In the genomic region with DNA sequence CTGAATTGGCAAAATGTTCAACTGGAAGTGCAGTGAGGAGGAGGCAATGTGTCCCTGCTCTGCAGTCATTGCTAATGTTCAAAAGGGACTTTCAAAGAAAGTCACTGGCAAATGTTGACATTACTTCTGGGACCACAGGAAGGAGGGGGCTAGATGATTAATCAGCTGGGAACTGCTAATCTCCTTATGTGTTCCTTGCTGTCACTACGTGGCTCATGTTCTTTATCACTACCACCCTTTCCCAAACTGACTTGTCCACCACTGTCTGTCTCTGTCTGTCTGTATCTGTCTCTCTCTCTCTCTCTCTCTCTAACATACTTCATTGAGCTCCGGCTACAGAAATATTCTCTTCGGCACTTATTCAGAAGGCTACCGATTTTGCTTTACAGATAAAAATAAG, we compare ENCODE assay signal across 1 cellular context.
TF ChIP-seq lines count a peak whose summit lies in the region.

No MANE protein-coding gene starts in this region.

TF ChIP-seq in K562, 482 proteins besides CTCF, POLR2A, EP300 and RAD21 (continued from another document and continues in another):
- TF ChIP-seq, protein P1, sequence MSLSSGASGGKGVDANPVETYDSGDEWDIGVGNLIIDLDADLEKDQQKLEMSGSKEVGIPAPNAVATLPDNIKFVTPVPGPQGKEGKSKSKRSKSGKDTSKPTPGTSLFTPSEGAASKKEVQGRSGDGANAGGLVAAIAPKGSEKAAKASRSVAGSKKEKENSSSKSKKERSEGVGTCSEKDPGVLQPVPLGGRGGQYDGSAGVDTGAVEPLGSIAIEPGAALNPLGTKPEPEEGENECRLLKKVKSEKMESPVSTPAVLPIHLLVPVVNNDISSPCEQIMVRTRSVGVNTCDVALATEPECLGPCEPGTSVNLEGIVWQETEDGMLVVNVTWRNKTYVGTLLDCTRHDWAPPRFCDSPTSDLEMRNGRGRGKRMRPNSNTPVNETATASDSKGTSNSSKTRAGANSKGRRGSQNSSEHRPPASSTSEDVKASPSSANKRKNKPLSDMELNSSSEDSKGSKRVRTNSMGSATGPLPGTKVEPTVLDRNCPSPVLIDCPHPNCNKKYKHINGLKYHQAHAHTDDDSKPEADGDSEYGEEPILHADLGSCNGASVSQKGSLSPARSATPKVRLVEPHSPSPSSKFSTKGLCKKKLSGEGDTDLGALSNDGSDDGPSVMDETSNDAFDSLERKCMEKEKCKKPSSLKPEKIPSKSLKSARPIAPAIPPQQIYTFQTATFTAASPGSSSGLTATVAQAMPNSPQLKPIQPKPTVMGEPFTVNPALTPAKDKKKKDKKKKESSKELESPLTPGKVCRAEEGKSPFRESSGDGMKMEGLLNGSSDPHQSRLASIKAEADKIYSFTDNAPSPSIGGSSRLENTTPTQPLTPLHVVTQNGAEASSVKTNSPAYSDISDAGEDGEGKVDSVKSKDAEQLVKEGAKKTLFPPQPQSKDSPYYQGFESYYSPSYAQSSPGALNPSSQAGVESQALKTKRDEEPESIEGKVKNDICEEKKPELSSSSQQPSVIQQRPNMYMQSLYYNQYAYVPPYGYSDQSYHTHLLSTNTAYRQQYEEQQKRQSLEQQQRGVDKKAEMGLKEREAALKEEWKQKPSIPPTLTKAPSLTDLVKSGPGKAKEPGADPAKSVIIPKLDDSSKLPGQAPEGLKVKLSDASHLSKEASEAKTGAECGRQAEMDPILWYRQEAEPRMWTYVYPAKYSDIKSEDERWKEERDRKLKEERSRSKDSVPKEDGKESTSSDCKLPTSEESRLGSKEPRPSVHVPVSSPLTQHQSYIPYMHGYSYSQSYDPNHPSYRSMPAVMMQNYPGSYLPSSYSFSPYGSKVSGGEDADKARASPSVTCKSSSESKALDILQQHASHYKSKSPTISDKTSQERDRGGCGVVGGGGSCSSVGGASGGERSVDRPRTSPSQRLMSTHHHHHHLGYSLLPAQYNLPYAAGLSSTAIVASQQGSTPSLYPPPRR (CRISPR knock-in tag; IDR thresholded peaks at IDR 0.05; ENCODE audit: borderline replicate concordance): no peak
- TF ChIP-seq HSF4 (CRISPR knock-in tag; IDR thresholded peaks at IDR 0.05; ENCODE audit: borderline replicate concordance) (no peak), HDAC2 (IDR thresholded peaks at IDR 0.05) (peak; percentile 46; the same call in 1 of the 2 replicates), BDP1 (IDR thresholded peaks at IDR 0.05; ENCODE audit: insufficient read depth, insufficient read length) (no peak), NONO (IDR thresholded peaks at IDR 0.05; ENCODE audit: low read depth in 2 of 2, low read length in 1 of 2) (no peak), HLTF (IDR thresholded peaks at IDR 0.05) (no peak), RAD51 (IDR thresholded peaks at IDR 0.05; ENCODE audit: borderline replicate concordance, low read depth) (no peak), ZNF561 (CRISPR knock-in tag; conservative IDR thresholded peaks at IDR 0.05) (no peak), ZNF133 (CRISPR knock-in tag; IDR thresholded peaks at IDR 0.05) (no peak), PCBP2 (IDR thresholded peaks at IDR 0.05; ENCODE audit: low read depth, low read length, poor library complexity, severe bottlenecking) (no peak), KLF16 (IDR thresholded peaks at IDR 0.05) (peak; percentile 31; the same call in 1 of the 2 replicates), TAF15 (IDR thresholded peaks at IDR 0.05; ENCODE audit: low read depth, low read length) (no peak), POLR2H (tag; IDR thresholded peaks at IDR 0.05; ENCODE audit: low read depth) (no peak), PTRF (tag; IDR thresholded peaks at IDR 0.05) (no peak), SUPT5H (IDR thresholded peaks at IDR 0.05) (no peak), SRSF9 (IDR thresholded peaks at IDR 0.05; ENCODE audit: borderline replicate concordance, low read depth, low read length) (no peak), ZNF696 (CRISPR knock-in tag; conservative IDR thresholded peaks at IDR 0.05) (no peak), ZNF12 (CRISPR knock-in tag; IDR thresholded peaks at IDR 0.05) (no peak), ZNF121 (CRISPR knock-in tag; conservative IDR thresholded peaks at IDR 0.05) (no peak), CXXC5 (CRISPR knock-in tag; IDR thresholded peaks at IDR 0.05) (peak; percentile 33; the same call in 1 of the 2 replicates), SLC30A9 (CRISPR knock-in tag; IDR thresholded peaks at IDR 0.05) (no peak), PCBP1 (IDR thresholded peaks at IDR 0.05; ENCODE audit: low read depth, low read length, poor library complexity, severe bottlenecking) (no peak), ARID1B (IDR thresholded peaks at IDR 0.05) (peak; percentile 88), SPI1 (IDR thresholded peaks at IDR 0.05; ENCODE audit: borderline replicate concordance, low read depth, low read length) (no peak), WHSC1 (IDR thresholded peaks at IDR 0.05; ENCODE audit: low read length) (no peak), MTA2 (IDR thresholded peaks at IDR 0.05; ENCODE audit: low read depth) (0 out of 2 replicates have a peak, but pooled peaks have one; percentile 49), TCFL5 (CRISPR knock-in tag; conservative IDR thresholded peaks at IDR 0.05) (no peak), PHB2 (IDR thresholded peaks at IDR 0.05; ENCODE audit: low read depth) (no peak), LEF1 (IDR thresholded peaks at IDR 0.05) (peak; percentile 57), SP1 (CRISPR knock-in tag; IDR thresholded peaks at IDR 0.05) (no peak), RCOR1 (IDR thresholded peaks at IDR 0.05; ENCODE audit: borderline replicate concordance in 1 of 2, low read depth in 2 of 2, low read length in 2 of 2) (peak in 1 of 2 experiments; percentile 61; a peak in 1 of 4 replicates)
- TF ChIP-seq, protein P2, sequence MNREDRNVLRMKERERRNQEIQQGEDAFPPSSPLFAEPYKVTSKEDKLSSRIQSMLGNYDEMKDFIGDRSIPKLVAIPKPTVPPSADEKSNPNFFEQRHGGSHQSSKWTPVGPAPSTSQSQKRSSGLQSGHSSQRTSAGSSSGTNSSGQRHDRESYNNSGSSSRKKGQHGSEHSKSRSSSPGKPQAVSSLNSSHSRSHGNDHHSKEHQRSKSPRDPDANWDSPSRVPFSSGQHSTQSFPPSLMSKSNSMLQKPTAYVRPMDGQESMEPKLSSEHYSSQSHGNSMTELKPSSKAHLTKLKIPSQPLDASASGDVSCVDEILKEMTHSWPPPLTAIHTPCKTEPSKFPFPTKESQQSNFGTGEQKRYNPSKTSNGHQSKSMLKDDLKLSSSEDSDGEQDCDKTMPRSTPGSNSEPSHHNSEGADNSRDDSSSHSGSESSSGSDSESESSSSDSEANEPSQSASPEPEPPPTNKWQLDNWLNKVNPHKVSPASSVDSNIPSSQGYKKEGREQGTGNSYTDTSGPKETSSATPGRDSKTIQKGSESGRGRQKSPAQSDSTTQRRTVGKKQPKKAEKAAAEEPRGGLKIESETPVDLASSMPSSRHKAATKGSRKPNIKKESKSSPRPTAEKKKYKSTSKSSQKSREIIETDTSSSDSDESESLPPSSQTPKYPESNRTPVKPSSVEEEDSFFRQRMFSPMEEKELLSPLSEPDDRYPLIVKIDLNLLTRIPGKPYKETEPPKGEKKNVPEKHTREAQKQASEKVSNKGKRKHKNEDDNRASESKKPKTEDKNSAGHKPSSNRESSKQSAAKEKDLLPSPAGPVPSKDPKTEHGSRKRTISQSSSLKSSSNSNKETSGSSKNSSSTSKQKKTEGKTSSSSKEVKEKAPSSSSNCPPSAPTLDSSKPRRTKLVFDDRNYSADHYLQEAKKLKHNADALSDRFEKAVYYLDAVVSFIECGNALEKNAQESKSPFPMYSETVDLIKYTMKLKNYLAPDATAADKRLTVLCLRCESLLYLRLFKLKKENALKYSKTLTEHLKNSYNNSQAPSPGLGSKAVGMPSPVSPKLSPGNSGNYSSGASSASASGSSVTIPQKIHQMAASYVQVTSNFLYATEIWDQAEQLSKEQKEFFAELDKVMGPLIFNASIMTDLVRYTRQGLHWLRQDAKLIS (CRISPR knock-in tag; IDR thresholded peaks at IDR 0.05): no peak
- TF ChIP-seq, protein P3, sequence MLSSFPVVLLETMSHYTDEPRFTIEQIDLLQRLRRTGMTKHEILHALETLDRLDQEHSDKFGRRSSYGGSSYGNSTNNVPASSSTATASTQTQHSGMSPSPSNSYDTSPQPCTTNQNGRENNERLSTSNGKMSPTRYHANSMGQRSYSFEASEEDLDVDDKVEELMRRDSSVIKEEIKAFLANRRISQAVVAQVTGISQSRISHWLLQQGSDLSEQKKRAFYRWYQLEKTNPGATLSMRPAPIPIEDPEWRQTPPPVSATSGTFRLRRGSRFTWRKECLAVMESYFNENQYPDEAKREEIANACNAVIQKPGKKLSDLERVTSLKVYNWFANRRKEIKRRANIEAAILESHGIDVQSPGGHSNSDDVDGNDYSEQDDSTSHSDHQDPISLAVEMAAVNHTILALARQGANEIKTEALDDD (IDR thresholded peaks at IDR 0.05): peak; percentile 88
- TF ChIP-seq, protein P4, sequence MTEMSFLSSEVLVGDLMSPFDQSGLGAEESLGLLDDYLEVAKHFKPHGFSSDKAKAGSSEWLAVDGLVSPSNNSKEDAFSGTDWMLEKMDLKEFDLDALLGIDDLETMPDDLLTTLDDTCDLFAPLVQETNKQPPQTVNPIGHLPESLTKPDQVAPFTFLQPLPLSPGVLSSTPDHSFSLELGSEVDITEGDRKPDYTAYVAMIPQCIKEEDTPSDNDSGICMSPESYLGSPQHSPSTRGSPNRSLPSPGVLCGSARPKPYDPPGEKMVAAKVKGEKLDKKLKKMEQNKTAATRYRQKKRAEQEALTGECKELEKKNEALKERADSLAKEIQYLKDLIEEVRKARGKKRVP (CRISPR knock-in tag; IDR thresholded peaks at IDR 0.05): no peak
- TF ChIP-seq, protein P5, sequence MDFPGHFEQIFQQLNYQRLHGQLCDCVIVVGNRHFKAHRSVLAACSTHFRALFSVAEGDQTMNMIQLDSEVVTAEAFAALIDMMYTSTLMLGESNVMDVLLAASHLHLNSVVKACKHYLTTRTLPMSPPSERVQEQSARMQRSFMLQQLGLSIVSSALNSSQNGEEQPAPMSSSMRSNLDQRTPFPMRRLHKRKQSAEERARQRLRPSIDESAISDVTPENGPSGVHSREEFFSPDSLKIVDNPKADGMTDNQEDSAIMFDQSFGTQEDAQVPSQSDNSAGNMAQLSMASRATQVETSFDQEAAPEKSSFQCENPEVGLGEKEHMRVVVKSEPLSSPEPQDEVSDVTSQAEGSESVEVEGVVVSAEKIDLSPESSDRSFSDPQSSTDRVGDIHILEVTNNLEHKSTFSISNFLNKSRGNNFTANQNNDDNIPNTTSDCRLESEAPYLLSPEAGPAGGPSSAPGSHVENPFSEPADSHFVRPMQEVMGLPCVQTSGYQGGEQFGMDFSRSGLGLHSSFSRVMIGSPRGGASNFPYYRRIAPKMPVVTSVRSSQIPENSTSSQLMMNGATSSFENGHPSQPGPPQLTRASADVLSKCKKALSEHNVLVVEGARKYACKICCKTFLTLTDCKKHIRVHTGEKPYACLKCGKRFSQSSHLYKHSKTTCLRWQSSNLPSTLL (IDR thresholded peaks at IDR 0.05): no peak
- TF ChIP-seq, protein P6, sequence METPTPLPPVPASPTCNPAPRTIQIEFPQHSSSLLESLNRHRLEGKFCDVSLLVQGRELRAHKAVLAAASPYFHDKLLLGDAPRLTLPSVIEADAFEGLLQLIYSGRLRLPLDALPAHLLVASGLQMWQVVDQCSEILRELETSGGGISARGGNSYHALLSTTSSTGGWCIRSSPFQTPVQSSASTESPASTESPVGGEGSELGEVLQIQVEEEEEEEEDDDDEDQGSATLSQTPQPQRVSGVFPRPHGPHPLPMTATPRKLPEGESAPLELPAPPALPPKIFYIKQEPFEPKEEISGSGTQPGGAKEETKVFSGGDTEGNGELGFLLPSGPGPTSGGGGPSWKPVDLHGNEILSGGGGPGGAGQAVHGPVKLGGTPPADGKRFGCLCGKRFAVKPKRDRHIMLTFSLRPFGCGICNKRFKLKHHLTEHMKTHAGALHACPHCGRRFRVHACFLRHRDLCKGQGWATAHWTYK (CRISPR knock-in tag; IDR thresholded peaks at IDR 0.05): no peak
- TF ChIP-seq, protein P7, sequence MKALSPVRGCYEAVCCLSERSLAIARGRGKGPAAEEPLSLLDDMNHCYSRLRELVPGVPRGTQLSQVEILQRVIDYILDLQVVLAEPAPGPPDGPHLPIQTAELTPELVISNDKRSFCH (CRISPR knock-in tag; IDR thresholded peaks at IDR 0.05): no peak
- TF ChIP-seq, protein P7 (tag; IDR thresholded peaks at IDR 0.05): no peak
- TF ChIP-seq, protein P8, sequence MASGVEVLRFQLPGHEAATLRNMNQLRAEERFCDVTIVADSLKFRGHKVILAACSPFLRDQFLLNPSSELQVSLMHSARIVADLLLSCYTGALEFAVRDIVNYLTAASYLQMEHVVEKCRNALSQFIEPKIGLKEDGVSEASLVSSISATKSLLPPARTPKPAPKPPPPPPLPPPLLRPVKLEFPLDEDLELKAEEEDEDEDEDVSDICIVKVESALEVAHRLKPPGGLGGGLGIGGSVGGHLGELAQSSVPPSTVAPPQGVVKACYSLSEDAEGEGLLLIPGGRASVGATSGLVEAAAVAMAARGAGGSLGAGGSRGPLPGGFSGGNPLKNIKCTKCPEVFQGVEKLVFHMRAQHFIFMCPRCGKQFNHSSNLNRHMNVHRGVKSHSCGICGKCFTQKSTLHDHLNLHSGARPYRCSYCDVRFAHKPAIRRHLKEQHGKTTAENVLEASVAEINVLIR (CRISPR knock-in tag; IDR thresholded peaks at IDR 0.05): no peak
- TF ChIP-seq, protein P9, sequence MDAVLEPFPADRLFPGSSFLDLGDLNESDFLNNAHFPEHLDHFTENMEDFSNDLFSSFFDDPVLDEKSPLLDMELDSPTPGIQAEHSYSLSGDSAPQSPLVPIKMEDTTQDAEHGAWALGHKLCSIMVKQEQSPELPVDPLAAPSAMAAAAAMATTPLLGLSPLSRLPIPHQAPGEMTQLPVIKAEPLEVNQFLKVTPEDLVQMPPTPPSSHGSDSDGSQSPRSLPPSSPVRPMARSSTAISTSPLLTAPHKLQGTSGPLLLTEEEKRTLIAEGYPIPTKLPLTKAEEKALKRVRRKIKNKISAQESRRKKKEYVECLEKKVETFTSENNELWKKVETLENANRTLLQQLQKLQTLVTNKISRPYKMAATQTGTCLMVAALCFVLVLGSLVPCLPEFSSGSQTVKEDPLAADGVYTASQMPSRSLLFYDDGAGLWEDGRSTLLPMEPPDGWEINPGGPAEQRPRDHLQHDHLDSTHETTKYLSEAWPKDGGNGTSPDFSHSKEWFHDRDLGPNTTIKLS (IDR thresholded peaks at IDR 0.05; ENCODE audit: borderline replicate concordance, low read depth): peak; percentile 78; the same call in 1 of the 2 replicates
- TF ChIP-seq, protein P10, sequence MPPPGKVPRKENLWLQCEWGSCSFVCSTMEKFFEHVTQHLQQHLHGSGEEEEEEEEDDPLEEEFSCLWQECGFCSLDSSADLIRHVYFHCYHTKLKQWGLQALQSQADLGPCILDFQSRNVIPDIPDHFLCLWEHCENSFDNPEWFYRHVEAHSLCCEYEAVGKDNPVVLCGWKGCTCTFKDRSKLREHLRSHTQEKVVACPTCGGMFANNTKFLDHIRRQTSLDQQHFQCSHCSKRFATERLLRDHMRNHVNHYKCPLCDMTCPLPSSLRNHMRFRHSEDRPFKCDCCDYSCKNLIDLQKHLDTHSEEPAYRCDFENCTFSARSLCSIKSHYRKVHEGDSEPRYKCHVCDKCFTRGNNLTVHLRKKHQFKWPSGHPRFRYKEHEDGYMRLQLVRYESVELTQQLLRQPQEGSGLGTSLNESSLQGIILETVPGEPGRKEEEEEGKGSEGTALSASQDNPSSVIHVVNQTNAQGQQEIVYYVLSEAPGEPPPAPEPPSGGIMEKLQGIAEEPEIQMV (tag; conservative IDR thresholded peaks at IDR 0.05; ENCODE audit: low read depth): no peak
